1 cellular context compared by ENCODE assay signal in genomic region chr1:42958488-42959317, GRCh38.
TF ChIP-seq lines count a peak whose summit lies in the region.

SLC2A1 (minus strand) TSS chr1:42958868; CDS start chr1:42958651, 217 bp downstream.

TF ChIP-seq in K562, 482 proteins besides CTCF, POLR2A, EP300 and RAD21 (continued from another document and continues in another):
- TF ChIP-seq ZNF639 (CRISPR knock-in tag; conservative IDR thresholded peaks at IDR 0.05 in 1 of 2, IDR thresholded peaks at IDR 0.05 in 1 of 2) (0 out of 4 replicates have a peak, but pooled peaks of 1 of the 2 experiments have one; percentile 18), SMAD3 (CRISPR knock-in tag; conservative IDR thresholded peaks at IDR 0.05) (no peak), MEIS2 (IDR thresholded peaks at IDR 0.05; ENCODE audit: partially characterized antibody) (no peak), ATF6 (CRISPR knock-in tag; IDR thresholded peaks at IDR 0.05) (peak; percentile 95), CREM (IDR thresholded peaks at IDR 0.05; ENCODE audit: low read depth) (peak; percentile 59; the same call in 1 of the 2 replicates), ZNF12 (CRISPR knock-in tag; IDR thresholded peaks at IDR 0.05) (no peak), BACH1 (tag; IDR thresholded peaks at IDR 0.05) (no peak), RBBP5 (IDR thresholded peaks at IDR 0.05; ENCODE audit: borderline replicate concordance, insufficient read depth, low read length, poor library complexity, severe bottlenecking) (peak; percentile 89), CBX1 (IDR thresholded peaks at IDR 0.05; ENCODE audit: low read depth) (0 out of 2 replicates have a peak, but pooled peaks have one; percentile 32), PATZ1 (CRISPR knock-in tag; IDR thresholded peaks at IDR 0.05; ENCODE audit: borderline replicate concordance) (no peak), E2F1 (CRISPR knock-in tag; IDR thresholded peaks at IDR 0.05) (peak; percentile 76; the same call in 1 of the 2 replicates), ARID1B (IDR thresholded peaks at IDR 0.05) (peak; percentile 26; the same call in 1 of the 2 replicates), ZNF511 (CRISPR knock-in tag; IDR thresholded peaks at IDR 0.05) (peak; percentile 46; the same call in 1 of the 2 replicates), TARDBP (IDR thresholded peaks at IDR 0.05) (peak; percentile 13; the same call in 1 of the 2 replicates), ZNF143 (CRISPR knock-in tag; IDR thresholded peaks at IDR 0.05) (0 out of 2 replicates have a peak, but pooled peaks have one; percentile 11), GTF2E2 (tag; IDR thresholded peaks at IDR 0.05) (peak; percentile 68), TFAP4 (CRISPR knock-in tag; IDR thresholded peaks at IDR 0.05; ENCODE audit: borderline replicate concordance) (peak; percentile 81), MBD2 (IDR thresholded peaks at IDR 0.05; ENCODE audit: borderline replicate concordance, low read depth) (peak; percentile 78; the same call in 1 of the 2 replicates), ZBED1 (IDR thresholded peaks at IDR 0.05) (peak; percentile 73; the same call in 1 of the 2 replicates), MTF1 (CRISPR knock-in tag; IDR thresholded peaks at IDR 0.05; ENCODE audit: borderline replicate concordance) (0 out of 2 replicates have a peak, but pooled peaks have one; percentile 34), TAF7 (tag; IDR thresholded peaks at IDR 0.05) (0 out of 2 replicates have a peak, but pooled peaks have one; percentile 21), PHB (CRISPR knock-in tag; IDR thresholded peaks at IDR 0.05) (peak; percentile 71; the same call in 1 of the 2 replicates), MXI1 (IDR thresholded peaks at IDR 0.05; ENCODE audit: low read depth, low read length) (peak; percentile 39; the same call in 1 of the 2 replicates), GTF2F1 (IDR thresholded peaks at IDR 0.05; ENCODE audit: low read depth, low read length) (peak; percentile 65), CBFB (CRISPR knock-in tag; IDR thresholded peaks at IDR 0.05) (peak; percentile 20; the same call in 1 of the 2 replicates), E2F4 (CRISPR knock-in tag; IDR thresholded peaks at IDR 0.05; ENCODE audit: low read depth) (peak; percentile 71; the same call in 1 of the 2 replicates), SNIP1 (IDR thresholded peaks at IDR 0.05; ENCODE audit: low read depth) (no peak), DIDO1 (tag; IDR thresholded peaks at IDR 0.05; ENCODE audit: low read depth) (no peak), RCOR1 (IDR thresholded peaks at IDR 0.05; ENCODE audit: borderline replicate concordance in 1 of 2, low read depth in 2 of 2, low read length in 2 of 2) (peak in 1 of 2 experiments; percentile 16; a peak in 1 of 4 replicates), ZSCAN29 (IDR thresholded peaks at IDR 0.05) (0 out of 2 replicates have a peak, but pooled peaks have one; percentile 61), MYC (IDR thresholded peaks at IDR 0.05; ENCODE audit: low read depth, low read length) (peak; percentile 19), MYC (CRISPR knock-in tag; IDR thresholded peaks at IDR 0.05; ENCODE audit: borderline replicate concordance, low read depth) (no peak), ZBTB33 (CRISPR knock-in tag; IDR thresholded peaks at IDR 0.05) (0 out of 2 replicates have a peak, but pooled peaks have one; percentile 5), BHLHE40 (IDR thresholded peaks at IDR 0.05; ENCODE audit: low read length) (peak; percentile 73), HMBOX1 (IDR thresholded peaks at IDR 0.05) (no peak), ZNF134 (CRISPR knock-in tag; conservative IDR thresholded peaks at IDR 0.05) (no peak), ZNF740 (CRISPR knock-in tag; IDR thresholded peaks at IDR 0.05) (peak; percentile 92), ZNF740 (tag; IDR thresholded peaks at IDR 0.05) (peak in 1 of 2 experiments; percentile 78; a peak in 1 of 4 replicates), RBFOX2 (IDR thresholded peaks at IDR 0.05; ENCODE audit: low read depth, low read length) (peak; percentile 93), MYNN (IDR thresholded peaks at IDR 0.05) (peak; percentile 64; the same call in 1 of the 2 replicates), MYNN (CRISPR knock-in tag; IDR thresholded peaks at IDR 0.05) (no peak), POLR2G (IDR thresholded peaks at IDR 0.05; ENCODE audit: low read depth, low read length) (peak; percentile 97), TGIF2 (CRISPR knock-in tag; IDR thresholded peaks at IDR 0.05) (peak; percentile 71; the same call in 1 of the 2 replicates), JUN (IDR thresholded peaks at IDR 0.05; ENCODE audit: borderline replicate concordance, low read depth, low read length) (peak; percentile 31; the same call in 1 of the 2 replicates), JUN (CRISPR knock-in tag; IDR thresholded peaks at IDR 0.05; ENCODE audit: borderline replicate concordance) (no peak), AFF4 (CRISPR knock-in tag; IDR thresholded peaks at IDR 0.05) (peak; percentile 96), KAT7 (CRISPR knock-in tag; IDR thresholded peaks at IDR 0.05; ENCODE audit: borderline replicate concordance) (peak; percentile 99), XRCC5 (IDR thresholded peaks at IDR 0.05; ENCODE audit: low read depth, low read length) (peak; percentile 57)
